13 cellular contexts compared by ENCODE assay signal in the genomic region with DNA sequence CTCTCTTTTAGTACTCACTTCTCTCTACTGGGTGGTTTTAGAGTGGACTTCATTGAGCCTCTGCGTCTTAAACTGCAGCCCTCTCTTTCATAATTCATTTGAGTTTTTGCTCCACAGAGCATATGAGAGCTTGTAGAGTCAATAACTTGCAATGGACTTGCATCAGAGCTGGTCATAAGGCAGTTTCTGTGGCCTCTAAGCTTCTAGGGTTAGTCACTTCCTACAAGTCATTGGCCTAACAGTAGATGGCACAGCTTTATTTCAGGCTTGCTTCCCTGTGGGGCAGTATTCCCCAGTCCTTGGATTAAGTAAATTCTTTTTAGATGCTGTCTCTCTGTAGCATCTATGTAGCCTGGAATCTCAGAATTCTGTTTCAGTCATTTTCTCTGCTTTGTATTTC.
DNase-seq lines count a peak whose midpoint lies in the region; ATAC-seq and TF ChIP-seq lines count a peak whose summit lies in the region.
"Had no signal": no experiment of that assay in that cellular context is flagged by ENCODE, and none has a peak within 500 bp of the region (broad histone marks: within the 10 kb centered on the region; RNA-seq: fewer than 3 reads in every experiment).

No MANE protein-coding gene starts in this region.

- H3K56ac ChIP-seq in IMR-90 (ENCODE audit: extremely low read depth, insufficient read depth, low read length), result no peak overlapping the region

- H2AK5ac ChIP-seq in IMR-90 (ENCODE audit: low read depth, low read length), result no peak overlapping the region

- H3K4me3 ChIP-seq in IMR-90 (ENCODE audit: insufficient read depth, low read depth, low read length), result no peak overlapping the region
- H3K4me3 ChIP-seq in brain microvascular endothelial cell (ENCODE audit: low read depth, low read length), result no peak overlapping the region
- H3K4me3 ChIP-seq: GM12878, Peyer's patch had no signal

- no peaks in the 10 kb centered on the region for H3K27me3 ChIP-seq in IMR-90 (ENCODE audit: control insufficient read depth, insufficient read depth, low read length)
- H3K27me3 ChIP-seq in brain microvascular endothelial cell (replicated peaks), result no peaks in the 10 kb centered on the region
- H3K27me3 ChIP-seq: Peyer's patch had no signal

- no peak overlapping the region for H2BK15ac ChIP-seq in IMR-90 (ENCODE audit: low read depth, low read length)

- H3K36me3 Mint-ChIP-seq in activated naive CD8-positive, alpha-beta T cell treated with anti-CD3 and anti-CD28 coated beads for 36 hours, result no peaks in the 10 kb centered on the region

- TF ChIP-seq RAD21 in IMR-90 (IDR thresholded peaks at IDR 0.05; ENCODE audit: low read length), result no peak

- TF ChIP-seq CTCF in IMR-90 (conservative IDR thresholded peaks at IDR 0.05; ENCODE audit: low read depth, low read length) (no peak), brain microvascular endothelial cell (IDR thresholded peaks at IDR 0.05; ENCODE audit: low read depth, low read length, missing control alignments) (no peak)

- TF ChIP-seq POLR2A in IMR-90 (IDR thresholded peaks at IDR 0.05; ENCODE audit: low read depth, low read length), result no peak

- H3K23ac ChIP-seq in IMR-90 (ENCODE audit: low read depth, low read length), result no peak overlapping the region

- CTCF ChIA-PET in IMR-90 (lab: Yijun Ruan, JAX), result interaction anchor here (0.6 to 1.3 kb wide), 3 partner anchors 113 to 878 kb away, joined by 3 to 4 read pairs (median 3); no protein-coding TSS in a partner anchor

- no CpG with 5 or more reads among the region's 1 CpG for WGBS in IMR-90 (ENCODE audit: extremely low coverage in 2 of 2, insufficient read length in 1 of 2), 2 experiments

- no peaks in the 10 kb centered on the region for H3K27me3 Mint-ChIP-seq in activated naive CD8-positive, alpha-beta T cell treated with anti-CD3 and anti-CD28 coated beads for 36 hours

- H3K4me1 Mint-ChIP-seq in activated naive CD8-positive, alpha-beta T cell treated with anti-CD3 and anti-CD28 coated beads for 36 hours, result no peaks in the 10 kb centered on the region

- H3K4ac ChIP-seq in IMR-90 (ENCODE audit: low read depth, low read length), result no peak overlapping the region

- no peak overlapping the region for H2AK9ac ChIP-seq in IMR-90 (replicated peaks; ENCODE audit: low read depth, low read length, poor library complexity)

- in situ Hi-C loops in IMR-90 (cut with MboI; ENCODE audit: low sequenced_read_pairs), result no loop called here
- in situ Hi-C loops in brain microvascular endothelial cell (cut with HindIII; ENCODE audit: low pct_ligation_motif_present, low sequenced_read_pairs), result no loop called here

- BruUV-seq in IMR-90 (replicated peaks; lab: Mats Ljungman, UMichigan), result no TSS peak

- POLR2A ChIA-PET in IMR-90 (lab: Charles Lee; ENCODE audit: unreplicated experiment), result interaction anchor here (0.6 kb wide), 1 partner anchor 1872 kb away, joined by 4 read pairs; no protein-coding TSS in a partner anchor

- H4K91ac ChIP-seq in IMR-90 (ENCODE audit: insufficient read depth, low read depth, low read length), result no peak overlapping the region

- H3K36me3 ChIP-seq in IMR-90 (ENCODE audit: control insufficient read depth, insufficient read depth, low read length) (no peaks in the 10 kb centered on the region), brain microvascular endothelial cell (replicated peaks) (no peaks in the 10 kb centered on the region)
- H3K36me3 ChIP-seq: Peyer's patch had no signal

- no peak overlapping the region for H3K27ac Mint-ChIP-seq in activated naive CD8-positive, alpha-beta T cell treated with anti-CD3 and anti-CD28 coated beads for 36 hours

- H2BK5ac ChIP-seq in IMR-90 (ENCODE audit: low read depth, low read length, poor library complexity, severe bottlenecking), result no peak overlapping the region

- no peak overlapping the region for H2BK20ac ChIP-seq in IMR-90 (ENCODE audit: low read depth, low read length)

- H4K5ac ChIP-seq in IMR-90 (ENCODE audit: low read depth, low read length), result no peak overlapping the region

- no peak overlapping the region for H2AFZ ChIP-seq in IMR-90 (replicated peaks; ENCODE audit: low read length, poor library complexity)

- H3K27ac ChIP-seq in IMR-90 (ENCODE audit: insufficient read depth, low read length) (no peak overlapping the region), brain microvascular endothelial cell (no peak overlapping the region)
- H3K27ac ChIP-seq: Peyer's patch had no signal

- no peak overlapping the region for H3K4me3 Mint-ChIP-seq in activated naive CD8-positive, alpha-beta T cell treated with anti-CD3 and anti-CD28 coated beads for 36 hours

- no peak overlapping the region for H4K8ac ChIP-seq in IMR-90 (ENCODE audit: low read depth in 2 of 2, low read length in 2 of 2)

- no peaks in the 10 kb centered on the region for H3K9me3 Mint-ChIP-seq in activated naive CD8-positive, alpha-beta T cell treated with anti-CD3 and anti-CD28 coated beads for 36 hours

- DNase-seq in COR-L47 (lab: John Stamatoyannopoulos, UW) (peak; percentile 24), IMR-90 (peak; percentile 62), brain microvascular endothelial cell (peak; percentile 48), iris pigment epithelial cell (ENCODE audit: low read depth) (peak; percentile 78)
- DNase-seq in activated naive CD8-positive, alpha-beta T cell treated with anti-CD3 and anti-CD28 coated beads for 36 hours, result no peak
- DNase-seq in central memory CD4-positive, alpha-beta T cell, result no peak
- DNase-seq: activated T-cell treated with anti-CD3 and anti-CD28 coated beads, Interleukin-2, amount 50 U/mL, for 1 hour; erythroblast; NCI-H1417 treated with DMSO at 0.1 percent for 48 hours; Peyer's patch had no signal

- H3K4me2 ChIP-seq in IMR-90 (ENCODE audit: low read depth, low read length), result no peak overlapping the region

- no peaks in the 10 kb centered on the region for H4K20me1 ChIP-seq in IMR-90 (ENCODE audit: insufficient read depth, low read length)

- H3K79me1 ChIP-seq in IMR-90 (ENCODE audit: low read depth in 1 of 2, low read length in 2 of 2), result no peaks in the 10 kb centered on the region

- no peaks in the 10 kb centered on the region for H3K9me3 ChIP-seq in IMR-90 (ENCODE audit: control insufficient read depth, insufficient read depth, low read length)
- H3K9me3 ChIP-seq: Peyer's patch had no signal

- dilution Hi-C loops in IMR-90 (cut with HindIII; ENCODE audit: low sequenced_read_pairs, unreplicated experiment), result no loop called here

- ATAC-seq in IMR-90 (ENCODE audit: low read depth) (peak; percentile 60; the same call in 1 of the 2 replicates), HG02571 (IDR thresholded peaks at IDR 0.05; ENCODE audit: unreplicated experiment) (no peak), GM19324 (IDR thresholded peaks at IDR 0.05; ENCODE audit: low FRiP score, unreplicated experiment) (no peak)
- ATAC-seq: GM12878 had no signal

- no peaks in the 10 kb centered on the region for H3K9me1 ChIP-seq in IMR-90 (ENCODE audit: insufficient read depth, low read length)

- intact Hi-C loops in IMR-90 (cut with micrococcal nuclease), result no loop called here

- no peak overlapping the region for H3K14ac ChIP-seq in IMR-90 (replicated peaks; ENCODE audit: low read depth, low read length)

- no peak overlapping the region for H2BK120ac ChIP-seq in IMR-90 (ENCODE audit: low read depth, low read length)

- no peak overlapping the region for H3K18ac ChIP-seq in IMR-90 (ENCODE audit: low read depth, low read length)

- H3K9ac ChIP-seq in IMR-90 (ENCODE audit: low read depth, low read length), result no peak overlapping the region

- no peaks in the 10 kb centered on the region for H3K4me1 ChIP-seq in IMR-90 (ENCODE audit: control insufficient read depth, insufficient read depth, low read length)
- H3K4me1 ChIP-seq: Peyer's patch had no signal

TF ChIP-seq in IMR-90, 13 proteins besides CTCF, POLR2A, EP300 and RAD21:
- TF ChIP-seq CEBPB (IDR thresholded peaks at IDR 0.05; ENCODE audit: low read depth, low read length) (peak; percentile 39; the same call in 1 of the 2 replicates), MAFK (IDR thresholded peaks at IDR 0.05; ENCODE audit: low read depth, low read length) (no peak)

Comparison
In these comparisons a context has a peak if more than half of its experiments do, and no peak if none do; other contexts are left out.
1. DNase-seq: peak in COR-L47 (single experiment), IMR-90 (single experiment), brain microvascular endothelial cell (single experiment) and iris pigment epithelial cell (single experiment); none in activated naive CD8-positive, alpha-beta T cell treated with anti-CD3 and anti-CD28 coated beads for 36 hours (single experiment) and central memory CD4-positive, alpha-beta T cell (single experiment).